ENCODE assay signal across 8 cellular contexts in genomic region chr18:58044370-58045264, GRCh38. TPM values are rescaled to one million over a fixed set of nuclear protein-coding genes. Genes with fewer than 3 reads are reported as not detected.
DNase-seq lines count a peak whose midpoint lies in the region; ATAC-seq and TF ChIP-seq lines count a peak whose summit lies in the region.

No MANE protein-coding gene starts in this region.

- peak; percentile 32 for ATAC-seq in HG02610 (IDR thresholded peaks at IDR 0.05; ENCODE audit: unreplicated experiment)
- peak; percentile 57 for ATAC-seq in stimulated activated effector memory CD8-positive, alpha-beta T cell treated with anti-CD3 and anti-CD28 coated beads, Interleukin-12 subunit alpha, Interleukin-12 subunit beta, amount 100 ng/mL, for 72 hours

- no peaks in the 10 kb centered on the region for H3K36me3 Mint-ChIP-seq in mesothelial cell of epicardium
- no peaks in the 10 kb centered on the region for H3K36me3 Mint-ChIP-seq in stimulated activated effector memory CD8-positive, alpha-beta T cell treated with anti-CD3 and anti-CD28 coated beads, Interleukin-12 subunit alpha, Interleukin-12 subunit beta, amount 100 ng/mL, for 72 hours

- H3K27me3 Mint-ChIP-seq in mesothelial cell of epicardium (ENCODE audit: low read depth), result peaks cover 3% of the 10 kb centered on the region

- TF ChIP-seq CTCF in mesothelial cell of epicardium (IDR thresholded peaks at IDR 0.05; ENCODE audit: unreplicated experiment), result peak; percentile 53

- H3K4me3 Mint-ChIP-seq in mesothelial cell of epicardium, result peak overlapping the region; percentile 97
- peak overlapping the region; percentile 92 for H3K4me3 Mint-ChIP-seq in stimulated activated effector memory CD8-positive, alpha-beta T cell treated with anti-CD3 and anti-CD28 coated beads, Interleukin-12 subunit alpha, Interleukin-12 subunit beta, amount 100 ng/mL, for 72 hours

- no peaks in the 10 kb centered on the region for H3K9me3 Mint-ChIP-seq in mesothelial cell of epicardium
- no peaks in the 10 kb centered on the region for H3K9me3 Mint-ChIP-seq in stimulated activated effector memory CD8-positive, alpha-beta T cell treated with anti-CD3 and anti-CD28 coated beads, Interleukin-12 subunit alpha, Interleukin-12 subunit beta, amount 100 ng/mL, for 72 hours

- peaks cover 46% of the 10 kb centered on the region for H3K4me1 Mint-ChIP-seq in mesothelial cell of epicardium
- peaks cover 30% of the 10 kb centered on the region for H3K4me1 Mint-ChIP-seq in stimulated activated effector memory CD8-positive, alpha-beta T cell treated with anti-CD3 and anti-CD28 coated beads, Interleukin-12 subunit alpha, Interleukin-12 subunit beta, amount 100 ng/mL, for 72 hours

- peak overlapping the region; percentile 98 for H3K27ac Mint-ChIP-seq in mesothelial cell of epicardium
- peak overlapping the region; percentile 75 for H3K27ac Mint-ChIP-seq in stimulated activated effector memory CD8-positive, alpha-beta T cell treated with anti-CD3 and anti-CD28 coated beads, Interleukin-12 subunit alpha, Interleukin-12 subunit beta, amount 100 ng/mL, for 72 hours

- DNase-seq in NCI-H1436 (lab: John Stamatoyannopoulos, UW) (peak; percentile 24), NCI-H1436 treated with DMSO at 0.1 percent for 48 hours (lab: John Stamatoyannopoulos, UW) (no peak), NCI-H1092 treated with DMSO at 0.1 percent for 48 hours (lab: John Stamatoyannopoulos, UW) (peak; percentile 63), mesothelial cell of epicardium (ENCODE audit: low spot score in 2 of 2, unreplicated experiment in 2 of 2) (peak; percentile 43 to 68)
- DNase-seq in activated CD4-positive, alpha-beta T cell treated with anti-CD3 and anti-CD28 coated beads, Interleukin-2, amount 50 U/mL, for 48 hours, result peak; percentile 52 to 61
- DNase-seq in effector CD4-positive, alpha-beta T cell, result peak; percentile 20
- peak; percentile 24 to 62 for DNase-seq in stimulated activated effector memory CD8-positive, alpha-beta T cell treated with anti-CD3 and anti-CD28 coated beads, Interleukin-12 subunit alpha, Interleukin-12 subunit beta, amount 100 ng/mL, for 72 hours (ENCODE audit: low spot score in 2 of 2)

RNA-seq across cellular contexts. Expression of gene NEDD4L, which starts 0.6 kb away (rescaled TPM):
- total RNA-seq in mesothelial cell of epicardium, result 134 to 141 TPM (median 135 TPM) in 3 replicates
